ENCODE assay signal across 9 cellular contexts in the genomic region with DNA sequence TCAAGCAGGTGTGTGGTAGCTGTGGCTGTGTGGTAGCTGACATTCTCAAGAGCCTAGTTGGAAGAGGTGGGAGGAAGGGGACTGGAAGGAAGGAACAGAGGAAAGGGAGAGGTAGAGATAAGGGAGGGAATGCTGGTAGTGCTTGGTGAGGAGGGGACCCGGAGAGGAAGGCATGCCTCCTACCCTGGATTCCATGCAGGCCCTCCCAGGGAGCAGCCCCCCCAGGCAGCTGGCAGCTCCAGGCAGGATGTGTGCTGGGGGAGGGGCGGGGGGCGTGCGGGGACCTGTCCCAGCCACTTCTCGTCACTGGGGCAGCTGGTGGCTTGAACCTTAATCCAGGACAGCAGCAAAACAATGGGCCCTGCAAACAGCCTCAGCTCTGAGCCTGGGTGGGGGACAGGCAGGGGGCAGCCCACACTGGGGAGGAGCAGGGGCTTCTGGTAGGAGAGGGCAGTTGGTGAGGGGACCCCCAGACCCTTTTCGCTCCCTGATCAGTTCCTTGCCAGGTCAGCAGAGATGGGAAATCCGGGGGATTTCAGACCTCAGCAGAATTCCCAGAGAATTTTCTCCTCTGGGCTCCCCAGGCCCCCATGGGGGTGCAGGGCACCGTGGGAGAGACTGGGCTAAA. TPM values are rescaled to one million over a fixed set of nuclear protein-coding genes. Genes with fewer than 3 reads are reported as not detected.
DNase-seq lines count a peak whose midpoint lies in the region; ATAC-seq and TF ChIP-seq lines count a peak whose summit lies in the region.
"Had no signal": no experiment of that assay in that cellular context is flagged by ENCODE, and none has a peak within 500 bp of the region (broad histone marks: within the 10 kb centered on the region; RNA-seq: fewer than 3 reads in every experiment).

No MANE protein-coding gene starts in this region.

- H3K27me3 ChIP-seq in adipocyte (replicated peaks; ENCODE audit: control insufficient read depth, insufficient read depth, low read length) (no peaks in the 10 kb centered on the region), iPS-20b (ENCODE audit: insufficient read depth, low read length) (peaks cover 18% of the 10 kb centered on the region)

- DNase-seq in NCI-H345 (lab: John Stamatoyannopoulos, UW) (peak; percentile 32), NCI-H345 treated with DMSO at 0.1 percent for 48 hours (lab: John Stamatoyannopoulos, UW; ENCODE audit: unreplicated experiment) (no peak), adipocyte (ENCODE audit: low read depth) (no peak), type B pancreatic cell (ENCODE audit: extremely low spot score, unreplicated experiment) (no peak), T-helper 17 cell (no peak), NCI-H2196 treated with DMSO at 0.1 percent for 48 hours (lab: John Stamatoyannopoulos, UW; ENCODE audit: unreplicated experiment) (no peak)
- DNase-seq: activated CD8-positive, alpha-beta memory T cell treated with anti-CD3 and anti-CD28 coated beads for 24 hours had no signal

- peak overlapping the region; percentile 62 for H3K27ac ChIP-seq in iPS-20b (ENCODE audit: low read length)

- H3K4me1 ChIP-seq in adipocyte (ENCODE audit: control insufficient read depth, insufficient read depth, low read length) (peaks cover 17% of the 10 kb centered on the region), iPS-20b (ENCODE audit: insufficient read depth, low read length) (peaks cover 44% of the 10 kb centered on the region)

- H3K9me3 Mint-ChIP-seq in type B pancreatic cell = no peaks in the 10 kb centered on the region

- no peaks in the 10 kb centered on the region for H3K9me3 ChIP-seq in adipocyte (ENCODE audit: control insufficient read depth, low read length)
- no peaks in the 10 kb centered on the region for H3K9me3 ChIP-seq in iPS-20b (ENCODE audit: insufficient read depth, low read depth, low read length)
- no peaks in the 10 kb centered on the region for H3K9me3 ChIP-seq in T-helper 17 cell (ENCODE audit: control insufficient read depth, low read length, poor library complexity, severe bottlenecking)

- H3K36me3 Mint-ChIP-seq in type B pancreatic cell = peaks cover 17% of the 10 kb centered on the region
- H3K36me3 Mint-ChIP-seq in T-helper 17 cell (ENCODE audit: low read depth) = peaks cover 11% of the 10 kb centered on the region

- H3K27ac Mint-ChIP-seq in type B pancreatic cell (peak overlapping the region; percentile 95), T-helper 17 cell (no peak overlapping the region)

- no peak for ATAC-seq in GM19397 (IDR thresholded peaks at IDR 0.05; ENCODE audit: unreplicated experiment)
- ATAC-seq in T-helper 17 cell = no peak

- H3K4me1 Mint-ChIP-seq in type B pancreatic cell (ENCODE audit: unreplicated experiment) (peaks cover 61% of the 10 kb centered on the region), T-helper 17 cell (peaks cover 22% of the 10 kb centered on the region)

- H3K27me3 Mint-ChIP-seq in type B pancreatic cell = peaks cover 41% of the 10 kb centered on the region
- H3K27me3 Mint-ChIP-seq in T-helper 17 cell = peaks cover 67% of the 10 kb centered on the region

- peaks cover 21% of the 10 kb centered on the region for H3K36me3 ChIP-seq in adipocyte (ENCODE audit: control insufficient read depth, insufficient read depth, low read length, severe bottlenecking)
- peaks cover 28% of the 10 kb centered on the region; the same call in 1 of the 2 replicates for H3K36me3 ChIP-seq in iPS-20b (ENCODE audit: insufficient read depth, low read depth, low read length)

- H3K4me3 Mint-ChIP-seq in type B pancreatic cell (peak overlapping the region; percentile 90), T-helper 17 cell (no peak overlapping the region)

- peak overlapping the region; percentile 2 for H3K9ac ChIP-seq in adipocyte (ENCODE audit: low read length)
- peak overlapping the region; percentile 71; the same call in 1 of the 2 replicates for H3K9ac ChIP-seq in iPS-20b (ENCODE audit: low read depth, low read length)

- no peak overlapping the region for H3K4me3 ChIP-seq in adipocyte (ENCODE audit: low read length)
- peak overlapping the region; percentile 69; the same call in 1 of the 2 replicates for H3K4me3 ChIP-seq in iPS-20b (ENCODE audit: low read length)

- no peak for TF ChIP-seq CTCF in type B pancreatic cell (conservative IDR thresholded peaks at IDR 0.05)

RNA-seq across cellular contexts. Expression of gene ARHGAP23, which starts 27.1 kb away (rescaled TPM):
- total RNA-seq in type B pancreatic cell (ENCODE audit: low replicate concordance) (114 and 333 TPM in 2 replicates), T-helper 17 cell (under 1 TPM; 0.39 to 0.47 TPM)

Comparison
In these comparisons a context has a peak if more than half of its experiments do, and no peak if none do; other contexts are left out.
1. RNA of gene ARHGAP23, which starts 27.1 kb away (total RNA-seq): 114 to 333 TPM in type B pancreatic cell; 0.39 to 0.47 TPM in T-helper 17 cell; every median in the first group is over 10 times any median in the second.